In the genomic region with DNA sequence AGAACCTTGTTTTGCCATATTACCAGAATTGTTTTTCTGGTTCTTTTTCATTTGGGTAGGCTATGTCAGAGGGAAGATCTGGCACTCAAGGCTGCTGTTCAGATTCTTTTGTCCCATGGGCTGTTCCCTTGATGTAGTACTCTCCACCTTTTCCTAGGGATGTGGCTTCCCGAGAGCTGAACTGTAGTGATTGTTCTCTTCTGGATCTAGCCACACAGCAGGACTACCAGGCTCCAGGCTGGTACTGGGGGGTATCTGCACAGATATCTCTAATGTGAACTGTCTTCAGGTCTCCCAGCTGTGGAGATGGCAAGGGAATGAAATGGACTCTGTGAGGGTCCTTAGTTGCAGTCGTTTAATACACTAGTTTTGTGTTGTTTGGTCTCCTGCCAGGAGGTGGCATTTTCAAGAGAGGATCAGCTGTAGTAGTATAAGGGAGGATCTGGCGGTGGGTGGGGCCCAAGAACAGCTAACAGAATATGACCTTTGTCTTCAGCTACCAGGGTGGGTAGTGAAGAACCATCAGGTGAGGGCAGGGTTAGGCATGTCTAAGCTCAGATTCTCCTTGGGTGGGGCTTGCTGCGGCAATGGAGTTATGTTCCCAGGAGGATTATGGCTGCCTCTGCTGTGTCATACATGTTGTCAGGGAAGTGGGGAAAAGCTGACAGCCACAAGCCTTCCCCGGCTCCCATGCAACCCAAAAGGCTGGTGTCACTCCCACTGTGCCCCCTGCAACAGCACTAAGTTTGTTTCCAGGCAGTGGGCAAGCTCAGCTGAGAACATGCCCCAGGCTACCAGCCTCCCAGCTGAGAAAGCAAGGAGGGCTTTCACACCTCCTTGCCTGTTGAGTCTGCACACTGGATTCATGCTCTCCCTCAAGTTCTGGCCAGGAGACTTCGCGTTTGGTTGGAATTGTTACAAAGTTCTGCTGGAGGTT, we compare ENCODE assay signal across 26 cellular contexts.
A peak's percentile ranks its signal among the peaks of the same experiment; 100 is the strongest.
DNase-seq lines count a peak whose midpoint lies in the region; ATAC-seq and TF ChIP-seq lines count a peak whose summit lies in the region.
"Had no signal": no experiment of that assay in that cellular context is flagged by ENCODE, and none has a peak within 500 bp of the region (broad histone marks: within the 10 kb centered on the region; RNA-seq: fewer than 3 reads in every experiment).

No MANE protein-coding gene starts in this region.

- no peaks in the 10 kb centered on the region for H3F3A ChIP-seq in GM23338 (replicated peaks; ENCODE audit: low read depth)

- no peaks in the 10 kb centered on the region for H3K27me3 Mint-ChIP-seq in GM23338 (ENCODE audit: insufficient read depth, low read depth, poor library complexity)
- H3K27me3 Mint-ChIP-seq: activated naive CD4-positive, alpha-beta T cell treated with anti-CD3 and anti-CD28 coated beads, Interleukin-2, amount 10 ng/mL, durations not matched to agents 7 days and 5 days; brain; CD8-positive, alpha-beta memory T cell; type B pancreatic cell had no signal

- no peaks in the 10 kb centered on the region for H3K36me3 ChIP-seq in GM23338 (ENCODE audit: insufficient read depth)
- H3K36me3 ChIP-seq: BE2C, heart left ventricle had no signal

- no peaks in the 10 kb centered on the region for H3K4me1 Mint-ChIP-seq in GM23338
- H3K4me1 Mint-ChIP-seq in stimulated activated effector memory CD8-positive, alpha-beta T cell treated with anti-CD3 and anti-CD28 coated beads, Interleukin-12 subunit alpha, Interleukin-12 subunit beta, amount 100 ng/mL, for 72 hours = no peaks in the 10 kb centered on the region
- H3K4me1 Mint-ChIP-seq: activated naive CD4-positive, alpha-beta T cell treated with anti-CD3 and anti-CD28 coated beads, Interleukin-2, amount 10 ng/mL, durations not matched to agents 7 days and 5 days; brain; CD8-positive, alpha-beta memory T cell had no signal

- peak; percentile 46; the same call in 2 of the 3 replicates for ATAC-seq in GM23338
- no peak for ATAC-seq in stimulated activated effector memory CD8-positive, alpha-beta T cell treated with anti-CD3 and anti-CD28 coated beads, Interleukin-12 subunit alpha, Interleukin-12 subunit beta, amount 100 ng/mL, for 72 hours
- ATAC-seq in HG03196 (IDR thresholded peaks at IDR 0.05; ENCODE audit: unreplicated experiment) = no peak
- no peak for ATAC-seq in HG03045 (IDR thresholded peaks at IDR 0.05; ENCODE audit: unreplicated experiment)
- ATAC-seq: heart left ventricle had no signal

- H3K27me3 ChIP-seq in GM23338 (ENCODE audit: insufficient read depth) = no peaks in the 10 kb centered on the region
- H3K27me3 ChIP-seq: BE2C, heart left ventricle had no signal

- H3K4me3 ChIP-seq in GM23338 (no peak overlapping the region), NB4 (ENCODE audit: low read depth, low read length) (no peak overlapping the region), epithelial cell of esophagus (ENCODE audit: low read length) (no peak overlapping the region)
- H3K4me3 ChIP-seq: heart left ventricle had no signal

- H2AFZ ChIP-seq in GM23338 = no peak overlapping the region

- no peak for TF ChIP-seq POLR2A in NB4 (IDR thresholded peaks at IDR 0.05; ENCODE audit: extremely low read depth, insufficient read length)

- no peaks in the 10 kb centered on the region for H3K4me1 ChIP-seq in GM23338 (ENCODE audit: insufficient read depth)
- H3K4me1 ChIP-seq: BE2C had no signal

- no peaks in the 10 kb centered on the region for H3K79me2 ChIP-seq in GM23338 (replicated peaks; ENCODE audit: insufficient read depth)

- no peaks in the 10 kb centered on the region for H4K20me1 ChIP-seq in GM23338 (replicated peaks; ENCODE audit: insufficient read depth)

- H3K4me3 Mint-ChIP-seq in GM23338 = no peak overlapping the region
- H3K4me3 Mint-ChIP-seq in stimulated activated effector memory CD8-positive, alpha-beta T cell treated with anti-CD3 and anti-CD28 coated beads, Interleukin-12 subunit alpha, Interleukin-12 subunit beta, amount 100 ng/mL, for 72 hours = no peak overlapping the region
- H3K4me3 Mint-ChIP-seq: activated naive CD4-positive, alpha-beta T cell treated with anti-CD3 and anti-CD28 coated beads, Interleukin-2, amount 10 ng/mL, durations not matched to agents 7 days and 5 days; brain; CD8-positive, alpha-beta memory T cell; H9; type B pancreatic cell had no signal

- H3K36me3 Mint-ChIP-seq in GM23338 (ENCODE audit: low read depth) = no peaks in the 10 kb centered on the region
- no peaks in the 10 kb centered on the region for H3K36me3 Mint-ChIP-seq in stimulated activated effector memory CD8-positive, alpha-beta T cell treated with anti-CD3 and anti-CD28 coated beads, Interleukin-12 subunit alpha, Interleukin-12 subunit beta, amount 100 ng/mL, for 72 hours
- H3K36me3 Mint-ChIP-seq: type B pancreatic cell had no signal

- no peak overlapping the region for H3K27ac Mint-ChIP-seq in GM23338
- no peak overlapping the region for H3K27ac Mint-ChIP-seq in stimulated activated effector memory CD8-positive, alpha-beta T cell treated with anti-CD3 and anti-CD28 coated beads, Interleukin-12 subunit alpha, Interleukin-12 subunit beta, amount 100 ng/mL, for 72 hours
- H3K27ac Mint-ChIP-seq: activated naive CD4-positive, alpha-beta T cell treated with anti-CD3 and anti-CD28 coated beads, Interleukin-2, amount 10 ng/mL, durations not matched to agents 7 days and 5 days; brain; CD8-positive, alpha-beta memory T cell; type B pancreatic cell had no signal

- peak; percentile 18 for DNase-seq in GM23338 (ENCODE audit: low spot score)
- peak; percentile 0 for DNase-seq in NB4 (ENCODE audit: low read depth)
- peak; percentile 90 for DNase-seq in epithelial cell of esophagus (ENCODE audit: low read depth)
- peak; percentile 76 for DNase-seq in mesenteric fat pad (ENCODE audit: low spot score)
- DNase-seq in stimulated activated effector memory CD8-positive, alpha-beta T cell treated with anti-CD3 and anti-CD28 coated beads, Interleukin-12 subunit alpha, Interleukin-12 subunit beta, amount 100 ng/mL, for 72 hours (ENCODE audit: low spot score in 2 of 2) = no peak
- no peak for DNase-seq in activated CD4-positive, alpha-beta T cell treated with anti-CD3 and anti-CD28 coated beads, Interleukin-2, amount 50 U/mL, for 48 hours
- DNase-seq: ACHN; activated CD4-positive, CD25-positive, alpha-beta regulatory T cell; activated naive CD4-positive, alpha-beta T cell treated with anti-CD3 and anti-CD28 coated beads, Interleukin-2, amount 10 ng/mL, durations not matched to agents 7 days and 5 days; BE2C; CD8-positive, alpha-beta memory T cell; DMS153; erythroblast; H9; heart left ventricle; NCI-H146; NCI-H526; NK-92 treated with Interleukin-12 subunit alpha and Interleukin-12 subunit beta, amount 100 ng/mL, for 24 hours; SIG-M5; SW 1271; T1000 had no signal

- TF ChIP-seq CTCF in GM23338 (conservative IDR thresholded peaks at IDR 0.05; ENCODE audit: low read depth in 2 of 2) (0 out of 4 replicates have a peak, but pooled peaks of 1 of the 2 experiments have one; percentile 10), NB4 (IDR thresholded peaks at IDR 0.05; ENCODE audit: low read depth, low read length) (no peak), epithelial cell of esophagus (IDR thresholded peaks at IDR 0.05; ENCODE audit: insufficient read depth, low read depth, low read length, missing control alignments) (peak; percentile 17)

- no peak overlapping the region for H3K27ac ChIP-seq in GM23338 (ENCODE audit: low read depth)
- H3K27ac ChIP-seq: heart left ventricle, KMS-11 had no signal

- H3K9me2 ChIP-seq in GM23338 (ENCODE audit: insufficient read depth) = no peaks in the 10 kb centered on the region

- H3K4me2 ChIP-seq in GM23338 = no peak overlapping the region
- H3K4me2 ChIP-seq: KMS-11 had no signal

- no peaks in the 10 kb centered on the region for H3K9me3 Mint-ChIP-seq in GM23338
- H3K9me3 Mint-ChIP-seq in stimulated activated effector memory CD8-positive, alpha-beta T cell treated with anti-CD3 and anti-CD28 coated beads, Interleukin-12 subunit alpha, Interleukin-12 subunit beta, amount 100 ng/mL, for 72 hours = no peaks in the 10 kb centered on the region
- H3K9me3 Mint-ChIP-seq: activated naive CD4-positive, alpha-beta T cell treated with anti-CD3 and anti-CD28 coated beads, Interleukin-2, amount 10 ng/mL, durations not matched to agents 7 days and 5 days; CD8-positive, alpha-beta memory T cell; H9 had no signal

TF ChIP-seq in GM23338, 12 proteins besides CTCF, POLR2A, EP300 and RAD21 (continues in another document):
- TF ChIP-seq REST (IDR thresholded peaks at IDR 0.05; ENCODE audit: unreplicated experiment) (no peak), ZNF331 (CRISPR knock-in tag; IDR thresholded peaks at IDR 0.05; ENCODE audit: low read depth) (no peak), EZH2phosphoT487 (IDR thresholded peaks at IDR 0.05; ENCODE audit: unreplicated experiment) (no peak), NANOG (IDR thresholded peaks at IDR 0.05; ENCODE audit: borderline replicate concordance) (no peak), ZNF114 (CRISPR knock-in tag; IDR thresholded peaks at IDR 0.05) (no peak), CREB1 (CRISPR knock-in tag; IDR thresholded peaks at IDR 0.05; ENCODE audit: low read depth) (no peak), EZH2 (IDR thresholded peaks at IDR 0.05; ENCODE audit: low read depth, unreplicated experiment) (no peak)

Comparison
In these comparisons a context has a peak if more than half of its experiments do, and no peak if none do; other contexts are left out.
1. DNase-seq: peak in GM23338 (single experiment), NB4 (single experiment), epithelial cell of esophagus (single experiment) and mesenteric fat pad (single experiment); none in stimulated activated effector memory CD8-positive, alpha-beta T cell treated with anti-CD3 and anti-CD28 coated beads, Interleukin-12 subunit alpha, Interleukin-12 subunit beta, amount 100 ng/mL, for 72 hours (0 of 2) and activated CD4-positive, alpha-beta T cell treated with anti-CD3 and anti-CD28 coated beads, Interleukin-2, amount 50 U/mL, for 48 hours (0 of 2).